Comparison of ENCODE assay signal across 25 cellular contexts in genomic region chr20:1187605-1188171, GRCh38. TPM values are rescaled to one million over a fixed set of nuclear protein-coding genes. Genes with fewer than 3 reads are reported as not detected.
A peak's percentile ranks its signal among the peaks of the same experiment; 100 is the strongest.
DNase-seq lines count a peak whose midpoint lies in the region; ATAC-seq, FAIRE-seq and TF ChIP-seq lines count a peak whose summit lies in the region.
"Had no signal": no experiment of that assay in that cellular context is flagged by ENCODE, and none has a peak within 500 bp of the region (broad histone marks: within the 10 kb centered on the region; RNA-seq: fewer than 3 reads in every experiment).

No MANE protein-coding gene starts in this region.

- POLR2A ChIA-PET in CD8-positive, alpha-beta memory T cell (lab: Charles Lee), result no interaction called here
- POLR2A ChIA-PET in K562 (lab: Yijun Ruan, JAX), result interaction anchor here (0.6 to 1.1 kb wide), 4 partner anchors 9 to 68 kb away, joined by 3 to 5 read pairs (median 4); partner anchors contain the start of gene C20orf202

- CTCF ChIA-PET in CD8-positive, alpha-beta memory T cell (lab: Charles Lee), result no interaction called here
- CTCF ChIA-PET in K562 (lab: Yijun Ruan, JAX; ENCODE audit: low intra/inter-chr PET ratio), result interaction anchor here (1.1 kb wide), 1 partner anchor 14 kb away, joined by 3 read pairs; no protein-coding TSS in a partner anchor

- peaks cover 6% of the 10 kb centered on the region for H3K27me3 ChIP-seq in CD8-positive, alpha-beta memory T cell (ENCODE audit: insufficient read depth, low read length, poor library complexity, severe bottlenecking)
- H3K27me3 ChIP-seq in K562 (ENCODE audit: control insufficient read depth in 2 of 2, insufficient read depth in 2 of 2, low read length in 2 of 2), result no peaks in the 10 kb centered on the region
- no peaks in the 10 kb centered on the region for H3K27me3 ChIP-seq in right lobe of liver
- peaks cover 2% of the 10 kb centered on the region; the same call in 1 of the 2 replicates for H3K27me3 ChIP-seq in HAP-1 (ENCODE audit: low read depth)

- peak overlapping the region; percentile 63 for H3K4me2 ChIP-seq in K562 (ENCODE audit: insufficient read depth, low read length)

- H3K79me2 ChIP-seq in K562 (ENCODE audit: control insufficient read depth, insufficient read depth, low read length), result peaks cover 24% of the 10 kb centered on the region

- no peak for DNase-seq in CD8-positive, alpha-beta memory T cell
- DNase-seq in HuH-7.5 (ENCODE audit: low spot score), result peak; percentile 65
- peak; percentile 57 to 90 (median 72) for DNase-seq in K562 (ENCODE audit: extremely low read depth in 1 of 4, low spot score in 3 of 4)
- no peak for DNase-seq in right lobe of liver
- no peak for DNase-seq in HAP-1 (ENCODE audit: low spot score in 2 of 2)
- no peak for DNase-seq in effector CD8-positive, alpha-beta T cell (lab: John Stamatoyannopoulos, UW)
- DNase-seq: activated CD8-positive, alpha-beta memory T cell treated with anti-CD3 and anti-CD28 coated beads for 24 hours; activated naive CD4-positive, alpha-beta T cell treated with anti-CD3 and anti-CD28 coated beads, Interleukin-2, amount 50 U/mL, for 16 hours; activated T-cell treated with anti-CD3 and anti-CD28 coated beads, Interleukin-2, amount 50 U/mL, for 72 hours; cerebellar nuclear complex; DMS79; endodermal cell; NCI-H82; stimulated activated naive B cell treated with anti-CD40 and anti-IgM and Interleukin-4, amounts not matched to agents 10 μg/mL and 1 μg/mL and 100 μg/mL, for 72 hours; T-helper 2 cell had no signal

- no peak overlapping the region for H3K4me3 Mint-ChIP-seq in CD8-positive, alpha-beta memory T cell
- H3K4me3 Mint-ChIP-seq: activated T-cell treated with anti-CD3 and anti-CD28 coated beads, Interleukin-2, amount 50 U/mL, for 72 hours; CD14-positive monocyte; endodermal cell; stimulated activated naive B cell treated with anti-CD40 and anti-IgM and Interleukin-4, amounts not matched to agents 10 μg/mL and 1 μg/mL and 100 μg/mL, for 72 hours had no signal

- no TSS peak for BruUV-seq in K562 (replicated peaks; lab: Mats Ljungman, UMichigan)

- no peaks in the 10 kb centered on the region for H3K36me3 Mint-ChIP-seq in CD8-positive, alpha-beta memory T cell
- H3K36me3 Mint-ChIP-seq: stimulated activated naive B cell treated with anti-CD40 and anti-IgM and Interleukin-4, amounts not matched to agents 10 μg/mL and 1 μg/mL and 100 μg/mL, for 72 hours had no signal

- H3K4me1 Mint-ChIP-seq in CD8-positive, alpha-beta memory T cell, result peaks cover 10 to 14% (median 12%) of the 10 kb centered on the region in 3 donors
- H3K4me1 Mint-ChIP-seq: endodermal cell had no signal

- peaks cover 15 to 24% of the 10 kb centered on the region in 2 donors for H3K27me3 Mint-ChIP-seq in CD8-positive, alpha-beta memory T cell

- no peaks in the 10 kb centered on the region for H3K36me3 ChIP-seq in CD8-positive, alpha-beta memory T cell (ENCODE audit: insufficient read depth, low read length)
- H3K36me3 ChIP-seq in K562 (ENCODE audit: control insufficient read depth, insufficient read depth, low read length) (no peaks in the 10 kb centered on the region), right lobe of liver (no peaks in the 10 kb centered on the region), HAP-1 (replicated peaks) (no peaks in the 10 kb centered on the region)

- no peaks in the 10 kb centered on the region for H3K9me3 Mint-ChIP-seq in CD8-positive, alpha-beta memory T cell
- H3K9me3 Mint-ChIP-seq: activated T-cell treated with anti-CD3 and anti-CD28 coated beads, Interleukin-2, amount 50 U/mL, for 72 hours; endodermal cell; stimulated activated naive B cell treated with anti-CD40 and anti-IgM and Interleukin-4, amounts not matched to agents 10 μg/mL and 1 μg/mL and 100 μg/mL, for 72 hours had no signal

- no peaks in the 10 kb centered on the region for H3K9me3 ChIP-seq in CD8-positive, alpha-beta memory T cell (ENCODE audit: low read length)
- H3K9me3 ChIP-seq in K562 (replicated peaks; ENCODE audit: control insufficient read depth, insufficient read depth, low read depth, low read length), result no peaks in the 10 kb centered on the region
- H3K9me3 ChIP-seq in right lobe of liver, result no peaks in the 10 kb centered on the region
- no peaks in the 10 kb centered on the region for H3K9me3 ChIP-seq in HAP-1

- TF ChIP-seq CTCF in K562 (IDR thresholded peaks at IDR 0.05 in 2 of 3, conservative IDR thresholded peaks at IDR 0.05 in 1 of 3; ENCODE audit: insufficient read depth in 2 of 3, low read depth in 1 of 3, low read length in 3 of 3), result no peak
- TF ChIP-seq CTCF in right lobe of liver (IDR thresholded peaks at IDR 0.05), result no peak

- H2AFZ ChIP-seq in K562 (ENCODE audit: low read depth, low read length), result peak overlapping the region; percentile 66

- no peak overlapping the region for H3K4me3 ChIP-seq in CD8-positive, alpha-beta memory T cell (ENCODE audit: low read length)
- H3K4me3 ChIP-seq in K562 (no peak overlapping the region), right lobe of liver (no peak overlapping the region), HAP-1 (no peak overlapping the region)

- in situ Hi-C loops in K562 (cut with MboI), result no loop called here
- in situ Hi-C loops in HAP-1 (cut with MboI; ENCODE audit: low sequenced_read_pairs), result no loop called here

- TF ChIP-seq POLR2A in K562 (conservative IDR thresholded peaks at IDR 0.05), result no peak
- TF ChIP-seq POLR2A in right lobe of liver (IDR thresholded peaks at IDR 0.05), result no peak

- no peak overlapping the region for H3K27ac Mint-ChIP-seq in CD8-positive, alpha-beta memory T cell
- H3K27ac Mint-ChIP-seq: activated T-cell treated with anti-CD3 and anti-CD28 coated beads, Interleukin-2, amount 50 U/mL, for 72 hours; CD14-positive monocyte; endodermal cell; stimulated activated naive B cell treated with anti-CD40 and anti-IgM and Interleukin-4, amounts not matched to agents 10 μg/mL and 1 μg/mL and 100 μg/mL, for 72 hours had no signal

- TF ChIP-seq RAD21 in K562 (CRISPR knock-in tag; conservative IDR thresholded peaks at IDR 0.05 in 1 of 2, IDR thresholded peaks at IDR 0.05 in 1 of 2), result no peak

- intact Hi-C loops in K562 (cut with micrococcal nuclease) (loop anchor here (10.0 kb wide), 1 partner anchor 373 kb away; no protein-coding TSS in a partner anchor), right lobe of liver (cut with DNase I) (loop anchor here in 1 of 2 donors (10.0 kb wide), 1 partner anchor 63 kb away; no protein-coding TSS in a partner anchor)

- TF ChIP-seq EP300 in K562 (IDR thresholded peaks at IDR 0.05; ENCODE audit: low read length), result peak; percentile 86

- ATAC-seq in K562, result peak; percentile 85
- peak; percentile 50 to 72 (median 60) for ATAC-seq in right lobe of liver
- no peak for ATAC-seq in GM21576 (IDR thresholded peaks at IDR 0.05; ENCODE audit: unreplicated experiment)
- no peak for ATAC-seq in HG02840 (IDR thresholded peaks at IDR 0.05; ENCODE audit: low FRiP score, unreplicated experiment)
- ATAC-seq: activated T-cell treated with anti-CD3 and anti-CD28 coated beads, Interleukin-2, amount 50 U/mL, for 72 hours; sciatic nerve had no signal

- no peaks in the 10 kb centered on the region for H3K4me1 ChIP-seq in CD8-positive, alpha-beta memory T cell (ENCODE audit: insufficient read depth, low read length)
- peaks cover 60 to 68% of the 10 kb centered on the region in 2 experiments for H3K4me1 ChIP-seq in K562 (replicated peaks in 1 of 2; ENCODE audit: control insufficient read depth in 2 of 2, insufficient read depth in 2 of 2, low read length in 2 of 2)
- H3K4me1 ChIP-seq in right lobe of liver, result peaks cover 0 to 23% (median 8%) of the 10 kb centered on the region in 4 donors
- H3K4me1 ChIP-seq in HAP-1, result no peaks in the 10 kb centered on the region

- peak overlapping the region; percentile 48 for H3K27ac ChIP-seq in CD8-positive, alpha-beta memory T cell (ENCODE audit: low read depth, low read length)
- H3K27ac ChIP-seq in K562 (ENCODE audit: extremely low read depth, low read depth, low read length) (peak overlapping the region; percentile 96), right lobe of liver (peak overlapping the region in 1 of 3 donors; percentile 55)

- 0% methylated on average over 3 of the region's 4 CpGs for WGBS in K562 (ENCODE audit: insufficient coverage, low coverage, missing lambda C conversion rate)
- 47% methylated on average over 4 of the region's 4 CpGs for WGBS in right lobe of liver (ENCODE audit: insufficient coverage, low coverage, low lambda C conversion rate, missing lambda C conversion rate)

- H3K9ac ChIP-seq in K562 (ENCODE audit: insufficient read depth in 1 of 2, low read depth in 2 of 2, low read length in 2 of 2), result peak overlapping the region in 1 of 2 experiments; percentile 60; a peak in 3 of 4 replicates

- FAIRE-seq in K562 (lab: Jason Lieb, UNC), result peak; percentile 94

- H4K20me1 ChIP-seq in K562 (replicated peaks; ENCODE audit: control insufficient read depth, insufficient read depth, low read length), result no peaks in the 10 kb centered on the region

- H3K9me1 ChIP-seq in K562 (ENCODE audit: control insufficient read depth, insufficient read depth, low read length), result peaks cover 4% of the 10 kb centered on the region

RNA-seq across cellular contexts. Expression of gene TMEM74B, which starts 2.9 kb away (rescaled TPM):
- total RNA-seq in CD8-positive, alpha-beta memory T cell, result under 1 TPM in 1 of 2 experiments, not detected in 1; 0.18 TPM
- polyA plus RNA-seq in CD8-positive, alpha-beta memory T cell, result not detected
- 44.7 and 63.1 TPM in 2 replicates for total RNA-seq in K562 (2011; cell fraction: chromatin; rRNA removed; ENCODE audit: low replicate concordance)
- total RNA-seq in K562 (2011; cell fraction: nucleolus; rRNA removed), result 47.8 and 49.7 TPM in 2 replicates
- 53.6 and 55.5 TPM in 2 replicates for total RNA-seq in K562 (2011; cell fraction: nucleoplasm; rRNA removed)
- total RNA-seq in K562 (2014; rRNA removed) (14.9 and 18.4 TPM in 2 replicates), K562 (2014; rRNA removed; fragmentation: Illumina TruSeq; extraction: Trizol) (3.9 and 5.0 TPM in 2 replicates), K562 (2015; rRNA removed; fragmentation: Illumina TruSeq; extraction: Trizol) (6.7 and 7.5 TPM in 2 replicates), K562 (2021) (18.3 and 18.5 TPM in 2 replicates), right lobe of liver (1 to 10 TPM in 4 of 6 experiments, under 1 TPM in 2; 0.37 to 2.8 (median 1.8) TPM)
- polyA plus RNA-seq in K562 (2011; rRNA removed) (11.2 and 25.4 TPM in 2 replicates), K562 (2014; fragmentation: Illumina TruSeq; extraction: Trizol) (7.5 and 8.3 TPM in 2 replicates), K562 (2014; fragmentation: Nextera tagmentation; extraction: Ambion mirVana) (1 to 10 TPM in 1 of 2 experiments, under 1 TPM in 1; 0.24 to 1.2 TPM), K562 (2014; rRNA removed) (19.0 and 22.2 TPM in 2 replicates)
- 18.2 and 21.2 TPM in 2 replicates for polyA plus RNA-seq in K562 (2011; cell fraction: cytosol; rRNA removed)
- 170 and 177 TPM in 2 replicates for polyA plus RNA-seq in K562 (2011; cell fraction: nucleus; rRNA removed)
- polyA plus RNA-seq in K562 (2012), result 19.4 and 33.2 TPM in 2 replicates
- 4.1 and 4.2 TPM in 2 replicates for polyA minus RNA-seq in K562 (2011; rRNA and poly(A)+ RNA removed)
- 5.7 and 7.6 TPM in 2 replicates for polyA minus RNA-seq in K562 (2011; cell fraction: cytosol; rRNA and poly(A)+ RNA removed)
- 14.1 and 22.0 TPM in 2 replicates for polyA minus RNA-seq in K562 (2011; cell fraction: nucleus; rRNA and poly(A)+ RNA removed)
- total RNA-seq: fibroblast of lung, LHCN-M2, osteoblast had no signal
- polyA plus RNA-seq: AG04450, CD14-positive monocyte, fibroblast of lung had no signal

RNA-seq across cellular contexts. Expression of gene C20orf202, which starts 15.6 kb away (rescaled TPM):
- total RNA-seq in CD8-positive, alpha-beta memory T cell, result not detected
- not detected for polyA plus RNA-seq in CD8-positive, alpha-beta memory T cell
- total RNA-seq in K562 (2011; cell fraction: chromatin; rRNA removed; ENCODE audit: low replicate concordance), result 0.19 and 0.33 TPM in 2 replicates
- total RNA-seq in K562 (2011; cell fraction: nucleolus; rRNA removed), result not detected in 2 replicates
- not detected in 2 replicates for total RNA-seq in K562 (2011; cell fraction: nucleoplasm; rRNA removed)
- total RNA-seq in K562 (2014; rRNA removed) (not detected in 2 replicates), K562 (2014; rRNA removed; fragmentation: Illumina TruSeq; extraction: Trizol) (0.19 TPM in 1 of 2 replicates, not detected in the other), K562 (2015; rRNA removed; fragmentation: Illumina TruSeq; extraction: Trizol) (0.15 TPM in 1 of 2 replicates, not detected in the other), K562 (2021) (0.11 TPM in 1 of 2 replicates, not detected in the other), right lobe of liver (under 1 TPM in 1 of 6 experiments, not detected in 5; 0.19 TPM)
- polyA plus RNA-seq in K562 (2011; rRNA removed) (0.24 and 0.49 TPM in 2 replicates), K562 (2014; fragmentation: Illumina TruSeq; extraction: Trizol) (0.18 TPM in 1 of 2 replicates, not detected in the other), K562 (2014; fragmentation: Nextera tagmentation; extraction: Ambion mirVana) (under 1 TPM; 0.03 to 0.06 TPM), K562 (2014; rRNA removed) (0.07 and 0.15 TPM in 2 replicates)
- 0.25 TPM in 1 of 2 replicates, not detected in the other for polyA plus RNA-seq in K562 (2011; cell fraction: cytosol; rRNA removed)
- 0.27 and 0.74 TPM in 2 replicates for polyA plus RNA-seq in K562 (2011; cell fraction: nucleus; rRNA removed)
- 0.08 and 0.32 TPM in 2 replicates for polyA plus RNA-seq in K562 (2012)
- 0.45 TPM in 1 of 2 replicates, not detected in the other for polyA minus RNA-seq in K562 (2011; rRNA and poly(A)+ RNA removed)
- polyA minus RNA-seq in K562 (2011; cell fraction: cytosol; rRNA and poly(A)+ RNA removed), result not detected in 2 replicates
- 0.13 TPM in 1 of 2 replicates, not detected in the other for polyA minus RNA-seq in K562 (2011; cell fraction: nucleus; rRNA and poly(A)+ RNA removed)
- total RNA-seq: endodermal cell, kidney epithelial cell, LHCN-M2, osteoblast had no signal
- polyA plus RNA-seq: AG04450, CD14-positive monocyte, fibroblast of lung had no signal

RNA-seq across cellular contexts. Expression of gene RAD21L1, which starts 38.2 kb away (rescaled TPM):
- not detected for total RNA-seq in CD8-positive, alpha-beta memory T cell
- polyA plus RNA-seq in CD8-positive, alpha-beta memory T cell, result not detected
- 1.6 and 7.8 TPM in 2 replicates for total RNA-seq in K562 (2011; cell fraction: chromatin; rRNA removed; ENCODE audit: low replicate concordance)
- total RNA-seq in K562 (2011; cell fraction: nucleolus; rRNA removed), result 1.5 and 2.0 TPM in 2 replicates
- total RNA-seq in K562 (2011; cell fraction: nucleoplasm; rRNA removed), result 3.7 and 4.1 TPM in 2 replicates
- total RNA-seq in K562 (2014; rRNA removed) (0.45 TPM in 2 replicates), K562 (2014; rRNA removed; fragmentation: Illumina TruSeq; extraction: Trizol) (0.44 and 1.1 TPM in 2 replicates), K562 (2015; rRNA removed; fragmentation: Illumina TruSeq; extraction: Trizol) (0.23 and 0.29 TPM in 2 replicates), K562 (2021) (1.3 and 1.7 TPM in 2 replicates), right lobe of liver (not detected)
- polyA plus RNA-seq in K562 (2011; rRNA removed) (1.4 and 1.7 TPM in 2 replicates), K562 (2014; fragmentation: Illumina TruSeq; extraction: Trizol) (0.65 and 0.69 TPM in 2 replicates), K562 (2014; fragmentation: Nextera tagmentation; extraction: Ambion mirVana) (under 1 TPM in 1 of 2 experiments, not detected in 1; 0.17 TPM), K562 (2014; rRNA removed) (0.24 and 0.42 TPM in 2 replicates)
- polyA plus RNA-seq in K562 (2011; cell fraction: cytosol; rRNA removed), result 0.03 and 0.24 TPM in 2 replicates
- polyA plus RNA-seq in K562 (2011; cell fraction: nucleus; rRNA removed), result 0.82 and 1.4 TPM in 2 replicates
- 0.42 and 0.53 TPM in 2 replicates for polyA plus RNA-seq in K562 (2012)
- polyA minus RNA-seq in K562 (2011; rRNA and poly(A)+ RNA removed), result 2.1 and 2.6 TPM in 2 replicates
- 0.86 and 1.2 TPM in 2 replicates for polyA minus RNA-seq in K562 (2011; cell fraction: cytosol; rRNA and poly(A)+ RNA removed)
- polyA minus RNA-seq in K562 (2011; cell fraction: nucleus; rRNA and poly(A)+ RNA removed), result 2.0 and 3.7 TPM in 2 replicates
- total RNA-seq: kidney epithelial cell, osteoblast, sciatic nerve had no signal
- polyA plus RNA-seq: CD14-positive monocyte, thymus had no signal

Comparison
In these comparisons a context has a peak if more than half of its experiments do, and no peak if none do; other contexts are left out.
1. DNase-seq: peak in HuH-7.5 (single experiment) and K562 (4 of 4); none in CD8-positive, alpha-beta memory T cell (0 of 5), right lobe of liver (0 of 3), HAP-1 (0 of 2) and effector CD8-positive, alpha-beta T cell (single experiment).
2. ATAC-seq: peak in K562 (single experiment) and right lobe of liver (4 of 4); none in GM21576 (single experiment) and HG02840 (single experiment).